In genomic region chr7:123844142-123844541, GRCh38 we compare ENCODE assay signal across 14 cellular contexts. TPM values are rescaled to one million over a fixed set of nuclear protein-coding genes. Genes with fewer than 3 reads are reported as not detected.
"Had no signal": no experiment of that assay in that cellular context is flagged by ENCODE, and none has a peak within 500 bp of the region (broad histone marks: within the 10 kb centered on the region; RNA-seq: fewer than 3 reads in every experiment).

No MANE protein-coding gene starts in this region.

RNA-seq across cellular contexts. Expression of gene HYAL4, which starts 0.8 kb away (rescaled TPM):
- total RNA-seq: activated B cell treated with CpG ODN at 0.5 μM for 24 hours; activated CD4-positive, alpha-beta T cell treated with anti-CD3 and anti-CD28 coated beads, Interleukin-2, amount 10 ng/mL, durations not matched to agents 24 days and 14 days; activated CD8-positive, alpha-beta memory T cell treated with anti-CD3 and anti-CD28 coated beads for 36 hours; activated CD8-positive, alpha-beta T cell treated with anti-CD3 and anti-CD28 coated beads for 36 hours; activated naive CD4-positive, alpha-beta T cell treated with anti-CD3 and anti-CD28 coated beads for 36 hours; activated naive CD8-positive, alpha-beta T cell treated with anti-CD3 and anti-CD28 coated beads for 36 hours; activated T-cell treated with anti-CD3 and anti-CD28 coated beads, Interleukin-2, amount 50 U/mL, for 4 hours; activated T-helper 1 cell treated with anti-CD3 and anti-CD28 coated beads, Interleukin-12 subunit alpha, Interleukin-12 subunit beta, Interleukin-2, Interleukin-4 antibody, amounts not matched to agents 30 ng/mL and 10 ng/mL and 1 ng/mL, durations not matched to agents 14 hours and 24 hours and 36 hours; activated T-helper 17 cell treated with anti-CD3 and anti-CD28 coated beads, Interleukin-2, amount 50 U/mL, for 72 hours; adrenal gland; aorta; astrocyte; body of pancreas; cerebellum had no signal
- polyA plus RNA-seq: adrenal gland, aorta had no signal
